Comparison of ENCODE assay signal across 1 cellular context in the genomic region with DNA sequence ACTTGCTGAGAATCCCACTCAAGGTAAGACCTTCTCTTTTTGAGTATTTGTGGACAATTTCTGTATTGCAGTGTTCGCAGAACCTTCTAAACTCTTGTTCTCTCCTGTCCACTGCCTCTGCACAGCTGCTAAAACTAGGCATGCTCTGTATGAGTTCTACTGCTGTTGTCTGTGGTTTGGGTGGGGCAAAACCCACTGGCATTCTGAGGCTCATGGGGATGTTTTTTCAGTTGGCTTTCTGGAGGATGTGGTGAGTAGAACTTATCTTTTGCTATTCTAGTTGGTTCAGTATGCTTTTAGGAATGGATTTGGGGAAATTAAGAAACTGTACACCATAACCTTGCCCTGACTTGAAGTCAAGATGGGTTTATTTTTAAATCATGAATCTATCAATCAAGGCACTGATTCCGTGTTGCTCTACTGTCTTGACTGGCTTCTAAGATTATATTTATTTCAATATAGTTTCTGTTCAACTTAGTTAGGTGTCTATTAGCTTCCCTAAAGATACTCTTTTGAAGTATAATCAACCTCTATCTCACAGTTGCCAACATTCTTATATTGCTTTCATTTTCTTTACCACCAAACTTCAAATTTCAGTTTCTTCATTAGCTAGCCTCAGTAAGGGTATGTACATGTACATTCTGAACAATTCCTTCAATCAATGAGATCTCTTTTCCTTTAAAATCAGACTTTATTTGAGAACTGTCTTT.
TF ChIP-seq lines count a peak whose summit lies in the region.

No MANE protein-coding gene starts in this region.

TF ChIP-seq in GM23338, 12 proteins besides CTCF, POLR2A, EP300 and RAD21:
- TF ChIP-seq, protein P1, sequence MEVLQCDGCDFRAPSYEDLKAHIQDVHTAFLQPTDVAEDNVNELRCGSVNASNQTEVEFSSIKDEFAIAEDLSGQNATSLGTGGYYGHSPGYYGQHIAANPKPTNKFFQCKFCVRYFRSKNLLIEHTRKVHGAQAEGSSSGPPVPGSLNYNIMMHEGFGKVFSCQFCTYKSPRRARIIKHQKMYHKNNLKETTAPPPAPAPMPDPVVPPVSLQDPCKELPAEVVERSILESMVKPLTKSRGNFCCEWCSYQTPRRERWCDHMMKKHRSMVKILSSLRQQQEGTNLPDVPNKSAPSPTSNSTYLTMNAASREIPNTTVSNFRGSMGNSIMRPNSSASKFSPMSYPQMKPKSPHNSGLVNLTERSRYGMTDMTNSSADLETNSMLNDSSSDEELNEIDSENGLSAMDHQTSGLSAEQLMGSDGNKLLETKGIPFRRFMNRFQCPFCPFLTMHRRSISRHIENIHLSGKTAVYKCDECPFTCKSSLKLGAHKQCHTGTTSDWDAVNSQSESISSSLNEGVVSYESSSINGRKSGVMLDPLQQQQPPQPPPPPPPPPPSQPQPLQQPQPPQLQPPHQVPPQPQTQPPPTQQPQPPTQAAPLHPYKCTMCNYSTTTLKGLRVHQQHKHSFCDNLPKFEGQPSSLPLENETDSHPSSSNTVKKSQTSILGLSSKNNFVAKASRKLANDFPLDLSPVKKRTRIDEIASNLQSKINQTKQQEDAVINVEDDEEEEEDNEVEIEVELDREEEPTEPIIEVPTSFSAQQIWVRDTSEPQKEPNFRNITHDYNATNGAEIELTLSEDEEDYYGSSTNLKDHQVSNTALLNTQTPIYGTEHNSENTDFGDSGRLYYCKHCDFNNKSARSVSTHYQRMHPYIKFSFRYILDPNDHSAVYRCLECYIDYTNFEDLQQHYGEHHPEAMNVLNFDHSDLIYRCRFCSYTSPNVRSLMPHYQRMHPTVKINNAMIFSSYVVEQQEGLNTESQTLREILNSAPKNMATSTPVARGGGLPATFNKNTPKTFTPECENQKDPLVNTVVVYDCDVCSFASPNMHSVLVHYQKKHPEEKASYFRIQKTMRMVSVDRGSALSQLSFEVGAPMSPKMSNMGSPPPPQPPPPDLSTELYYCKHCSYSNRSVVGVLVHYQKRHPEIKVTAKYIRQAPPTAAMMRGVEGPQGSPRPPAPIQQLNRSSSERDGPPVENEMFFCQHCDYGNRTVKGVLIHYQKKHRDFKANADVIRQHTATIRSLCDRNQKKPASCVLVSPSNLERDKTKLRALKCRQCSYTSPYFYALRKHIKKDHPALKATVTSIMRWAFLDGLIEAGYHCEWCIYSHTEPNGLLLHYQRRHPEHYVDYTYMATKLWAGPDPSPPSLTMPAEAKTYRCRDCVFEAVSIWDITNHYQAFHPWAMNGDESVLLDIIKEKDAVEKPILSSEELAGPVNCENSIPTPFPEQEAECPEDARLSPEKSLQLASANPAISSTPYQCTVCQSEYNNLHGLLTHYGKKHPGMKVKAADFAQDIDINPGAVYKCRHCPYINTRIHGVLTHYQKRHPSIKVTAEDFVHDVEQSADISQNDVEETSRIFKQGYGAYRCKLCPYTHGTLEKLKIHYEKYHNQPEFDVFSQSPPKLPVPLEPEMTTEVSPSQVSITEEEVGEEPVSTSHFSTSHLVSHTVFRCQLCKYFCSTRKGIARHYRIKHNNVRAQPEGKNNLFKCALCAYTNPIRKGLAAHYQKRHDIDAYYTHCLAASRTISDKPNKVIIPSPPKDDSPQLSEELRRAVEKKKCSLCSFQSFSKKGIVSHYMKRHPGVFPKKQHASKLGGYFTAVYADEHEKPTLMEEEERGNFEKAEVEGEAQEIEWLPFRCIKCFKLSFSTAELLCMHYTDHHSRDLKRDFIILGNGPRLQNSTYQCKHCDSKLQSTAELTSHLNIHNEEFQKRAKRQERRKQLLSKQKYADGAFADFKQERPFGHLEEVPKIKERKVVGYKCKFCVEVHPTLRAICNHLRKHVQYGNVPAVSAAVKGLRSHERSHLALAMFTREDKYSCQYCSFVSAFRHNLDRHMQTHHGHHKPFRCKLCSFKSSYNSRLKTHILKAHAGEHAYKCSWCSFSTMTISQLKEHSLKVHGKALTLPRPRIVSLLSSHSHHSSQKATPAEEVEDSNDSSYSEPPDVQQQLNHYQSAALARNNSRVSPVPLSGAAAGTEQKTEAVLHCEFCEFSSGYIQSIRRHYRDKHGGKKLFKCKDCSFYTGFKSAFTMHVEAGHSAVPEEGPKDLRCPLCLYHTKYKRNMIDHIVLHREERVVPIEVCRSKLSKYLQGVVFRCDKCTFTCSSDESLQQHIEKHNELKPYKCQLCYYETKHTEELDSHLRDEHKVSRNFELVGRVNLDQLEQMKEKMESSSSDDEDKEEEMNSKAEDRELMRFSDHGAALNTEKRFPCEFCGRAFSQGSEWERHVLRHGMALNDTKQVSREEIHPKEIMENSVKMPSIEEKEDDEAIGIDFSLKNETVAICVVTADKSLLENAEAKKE (CRISPR knock-in tag; IDR thresholded peaks at IDR 0.05), result no peak
- TF ChIP-seq, protein P2, sequence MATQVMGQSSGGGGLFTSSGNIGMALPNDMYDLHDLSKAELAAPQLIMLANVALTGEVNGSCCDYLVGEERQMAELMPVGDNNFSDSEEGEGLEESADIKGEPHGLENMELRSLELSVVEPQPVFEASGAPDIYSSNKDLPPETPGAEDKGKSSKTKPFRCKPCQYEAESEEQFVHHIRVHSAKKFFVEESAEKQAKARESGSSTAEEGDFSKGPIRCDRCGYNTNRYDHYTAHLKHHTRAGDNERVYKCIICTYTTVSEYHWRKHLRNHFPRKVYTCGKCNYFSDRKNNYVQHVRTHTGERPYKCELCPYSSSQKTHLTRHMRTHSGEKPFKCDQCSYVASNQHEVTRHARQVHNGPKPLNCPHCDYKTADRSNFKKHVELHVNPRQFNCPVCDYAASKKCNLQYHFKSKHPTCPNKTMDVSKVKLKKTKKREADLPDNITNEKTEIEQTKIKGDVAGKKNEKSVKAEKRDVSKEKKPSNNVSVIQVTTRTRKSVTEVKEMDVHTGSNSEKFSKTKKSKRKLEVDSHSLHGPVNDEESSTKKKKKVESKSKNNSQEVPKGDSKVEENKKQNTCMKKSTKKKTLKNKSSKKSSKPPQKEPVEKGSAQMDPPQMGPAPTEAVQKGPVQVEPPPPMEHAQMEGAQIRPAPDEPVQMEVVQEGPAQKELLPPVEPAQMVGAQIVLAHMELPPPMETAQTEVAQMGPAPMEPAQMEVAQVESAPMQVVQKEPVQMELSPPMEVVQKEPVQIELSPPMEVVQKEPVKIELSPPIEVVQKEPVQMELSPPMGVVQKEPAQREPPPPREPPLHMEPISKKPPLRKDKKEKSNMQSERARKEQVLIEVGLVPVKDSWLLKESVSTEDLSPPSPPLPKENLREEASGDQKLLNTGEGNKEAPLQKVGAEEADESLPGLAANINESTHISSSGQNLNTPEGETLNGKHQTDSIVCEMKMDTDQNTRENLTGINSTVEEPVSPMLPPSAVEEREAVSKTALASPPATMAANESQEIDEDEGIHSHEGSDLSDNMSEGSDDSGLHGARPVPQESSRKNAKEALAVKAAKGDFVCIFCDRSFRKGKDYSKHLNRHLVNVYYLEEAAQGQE (IDR thresholded peaks at IDR 0.05; ENCODE audit: unreplicated experiment), result no peak
- TF ChIP-seq POLR2AphosphoS5 (IDR thresholded peaks at IDR 0.05; ENCODE audit: low read depth) (no peak), EZH2 (IDR thresholded peaks at IDR 0.05; ENCODE audit: low read depth, unreplicated experiment) (no peak), ZNF114 (CRISPR knock-in tag; IDR thresholded peaks at IDR 0.05) (no peak), ZNF331 (CRISPR knock-in tag; IDR thresholded peaks at IDR 0.05; ENCODE audit: low read depth) (no peak), NANOG (IDR thresholded peaks at IDR 0.05; ENCODE audit: borderline replicate concordance) (no peak), STAT1 (IDR thresholded peaks at IDR 0.05; ENCODE audit: unreplicated experiment) (no peak), JUNB (IDR thresholded peaks at IDR 0.05; ENCODE audit: unreplicated experiment) (no peak), EZH2phosphoT487 (IDR thresholded peaks at IDR 0.05; ENCODE audit: unreplicated experiment) (no peak), CREB1 (CRISPR knock-in tag; IDR thresholded peaks at IDR 0.05; ENCODE audit: low read depth) (no peak)
- TF ChIP-seq, protein P3, sequence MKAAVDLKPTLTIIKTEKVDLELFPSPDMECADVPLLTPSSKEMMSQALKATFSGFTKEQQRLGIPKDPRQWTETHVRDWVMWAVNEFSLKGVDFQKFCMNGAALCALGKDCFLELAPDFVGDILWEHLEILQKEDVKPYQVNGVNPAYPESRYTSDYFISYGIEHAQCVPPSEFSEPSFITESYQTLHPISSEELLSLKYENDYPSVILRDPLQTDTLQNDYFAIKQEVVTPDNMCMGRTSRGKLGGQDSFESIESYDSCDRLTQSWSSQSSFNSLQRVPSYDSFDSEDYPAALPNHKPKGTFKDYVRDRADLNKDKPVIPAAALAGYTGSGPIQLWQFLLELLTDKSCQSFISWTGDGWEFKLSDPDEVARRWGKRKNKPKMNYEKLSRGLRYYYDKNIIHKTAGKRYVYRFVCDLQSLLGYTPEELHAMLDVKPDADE (IDR thresholded peaks at IDR 0.05), result no peak
